18 cellular contexts compared by ENCODE assay signal in the genomic region with DNA sequence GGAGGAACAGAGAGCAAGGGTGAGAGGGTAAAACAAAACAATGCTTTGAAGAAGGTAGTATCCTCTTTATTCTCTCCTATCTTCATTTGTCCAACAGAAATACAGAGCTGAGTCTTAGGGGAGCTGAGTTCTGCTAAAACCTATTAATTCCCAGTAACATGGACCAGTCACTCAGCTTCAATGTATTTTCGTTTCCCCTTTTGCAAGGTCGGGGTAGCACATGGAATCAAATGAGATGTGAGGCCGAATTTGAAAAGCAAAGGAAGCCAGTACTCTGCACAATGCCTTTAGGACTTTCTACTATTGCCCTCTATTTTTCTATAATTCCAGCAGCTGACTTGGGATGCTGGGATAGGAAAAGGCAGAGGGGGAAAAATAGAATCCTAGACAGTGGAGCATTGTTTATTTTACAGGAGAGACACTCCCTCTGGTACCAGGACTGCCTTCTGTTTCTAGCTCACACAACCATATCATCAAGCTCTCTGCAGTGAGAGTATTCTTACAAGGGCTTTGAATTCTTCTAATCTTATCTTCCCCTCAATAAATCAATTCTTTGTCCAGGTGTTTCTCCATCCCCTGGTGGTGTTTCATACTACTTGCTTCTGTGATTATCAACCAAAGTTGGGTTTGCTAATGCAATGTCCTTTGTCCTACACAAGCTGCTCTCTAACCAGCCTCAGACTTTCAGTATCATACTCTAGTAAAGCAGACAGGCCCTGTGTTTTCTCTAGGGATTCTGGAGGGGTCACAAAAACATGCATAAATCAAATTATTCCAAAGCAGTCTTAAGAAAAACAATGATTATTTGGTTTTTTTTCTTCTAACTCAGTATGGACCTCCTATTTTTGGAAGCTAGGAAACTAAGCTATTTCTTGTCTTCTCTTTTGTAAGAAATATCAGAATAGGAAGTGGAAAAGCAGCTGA.
A peak's percentile ranks its signal among the peaks of the same experiment; 100 is the strongest.
DNase-seq lines count a peak whose midpoint lies in the region; ATAC-seq and TF ChIP-seq lines count a peak whose summit lies in the region.
"Had no signal": no experiment of that assay in that cellular context is flagged by ENCODE, and none has a peak within 500 bp of the region (broad histone marks: within the 10 kb centered on the region; RNA-seq: fewer than 3 reads in every experiment).

No MANE protein-coding gene starts in this region.

- no peaks in the 10 kb centered on the region for H3K9me3 ChIP-seq in esophagus muscularis mucosa
- H3K9me3 ChIP-seq in upper lobe of right lung, result no peaks in the 10 kb centered on the region
- H3K9me3 ChIP-seq: BLaER1, neutrophil, Peyer's patch, SK-N-SH had no signal

- peak overlapping the region in 2 of 3 experiments; percentile 25 to 28 for H3K27ac Mint-ChIP-seq in nephron

- H3K27me3 ChIP-seq in esophagus muscularis mucosa (no peaks in the 10 kb centered on the region), upper lobe of right lung (no peaks in the 10 kb centered on the region)
- H3K27me3 ChIP-seq: BLaER1, cardiac muscle cell, neutrophil, Peyer's patch had no signal

- H3K4me1 ChIP-seq in esophagus muscularis mucosa (peaks cover 0 to 13% (median 9%) of the 10 kb centered on the region in 4 donors), upper lobe of right lung (peaks cover 13% of the 10 kb centered on the region)
- H3K4me1 ChIP-seq: BLaER1 had no signal

- no peak overlapping the region for H3K4me3 Mint-ChIP-seq in nephron

- H3K36me3 ChIP-seq in esophagus muscularis mucosa, result no peaks in the 10 kb centered on the region
- no peaks in the 10 kb centered on the region for H3K36me3 ChIP-seq in upper lobe of right lung
- H3K36me3 ChIP-seq: BLaER1, cardiac muscle cell, neutrophil, Peyer's patch had no signal

- H3K4me1 Mint-ChIP-seq in nephron, result peaks cover 11% of the 10 kb centered on the region

- no peaks in the 10 kb centered on the region for H3K9me3 Mint-ChIP-seq in nephron

- TF ChIP-seq EP300 in esophagus muscularis mucosa (IDR thresholded peaks at IDR 0.05), result no peak

- TF ChIP-seq CTCF in esophagus muscularis mucosa (IDR thresholded peaks at IDR 0.05) (no peak), nephron (IDR thresholded peaks at IDR 0.05; ENCODE audit: unreplicated experiment in 3 of 3) (no peak), upper lobe of right lung (IDR thresholded peaks at IDR 0.05) (no peak)

- H3K27ac ChIP-seq in esophagus muscularis mucosa (replicated peaks in 1 of 4) (peak overlapping the region in 2 of 4 donors; percentile 25 to 76), upper lobe of right lung (peak overlapping the region; percentile 3)
- H3K27ac ChIP-seq: BLaER1, cardiac muscle cell, neutrophil had no signal

- 61% methylated on average over 3 of the region's 3 CpGs for WGBS in esophagus muscularis mucosa

- intact Hi-C loops in Right ventricle myocardium superior (cut with DNase I), result no loop called here
- intact Hi-C loops in Right ventricle myocardium inferior (cut with DNase I), result loop anchor here (5.0 kb wide), 1 partner anchor 42 kb away; no protein-coding TSS in a partner anchor
- intact Hi-C loops in esophagus muscularis mucosa (cut with DNase I), result no loop called here
- intact Hi-C loops in upper lobe of right lung (cut with DNase I), result no loop called here

- H3K36me3 Mint-ChIP-seq in nephron (ENCODE audit: low read depth), result no peaks in the 10 kb centered on the region

- ATAC-seq in Right ventricle myocardium superior (ENCODE audit: poor library complexity), result peak; percentile 31
- no peak for ATAC-seq in Right ventricle myocardium inferior
- ATAC-seq in upper lobe of right lung, result no peak

- no peak overlapping the region for H3K4me3 ChIP-seq in esophagus muscularis mucosa
- H3K4me3 ChIP-seq in upper lobe of right lung, result no peak overlapping the region
- H3K4me3 ChIP-seq: BLaER1, cardiac muscle cell, Peyer's patch had no signal

- no peak for DNase-seq in Right ventricle myocardium superior
- no peak for DNase-seq in Right ventricle myocardium inferior (ENCODE audit: missing footprints)
- peak; percentile 3 for DNase-seq in esophagus muscularis mucosa (ENCODE audit: extremely low spot score)
- no peak for DNase-seq in upper lobe of right lung
- DNase-seq in KG1 (lab: John Stamatoyannopoulos, UW), result no peak
- DNase-seq in DMS53 (lab: John Stamatoyannopoulos, UW), result no peak
- DNase-seq in erythroblast (lab: John Stamatoyannopoulos, UW), result no peak
- DNase-seq: activated CD4-positive, alpha-beta T cell treated with anti-CD3 and anti-CD28 coated beads, Interleukin-2, amount 50 U/mL, for 48 hours; activated naive CD4-positive, alpha-beta T cell; kidney glomerular epithelial cell; NCI-H1694; Peyer's patch; retina; SK-N-SH had no signal

- H3K27me3 Mint-ChIP-seq in nephron (ENCODE audit: low read depth), result peaks cover 58% of the 10 kb centered on the region

- TF ChIP-seq POLR2A in esophagus muscularis mucosa (IDR thresholded peaks at IDR 0.05; ENCODE audit: low read depth) (no peak), erythroblast (IDR thresholded peaks at IDR 0.05; ENCODE audit: low read length) (no peak)
